Comparison of ENCODE assay signal across 8 cellular contexts in the genomic region with DNA sequence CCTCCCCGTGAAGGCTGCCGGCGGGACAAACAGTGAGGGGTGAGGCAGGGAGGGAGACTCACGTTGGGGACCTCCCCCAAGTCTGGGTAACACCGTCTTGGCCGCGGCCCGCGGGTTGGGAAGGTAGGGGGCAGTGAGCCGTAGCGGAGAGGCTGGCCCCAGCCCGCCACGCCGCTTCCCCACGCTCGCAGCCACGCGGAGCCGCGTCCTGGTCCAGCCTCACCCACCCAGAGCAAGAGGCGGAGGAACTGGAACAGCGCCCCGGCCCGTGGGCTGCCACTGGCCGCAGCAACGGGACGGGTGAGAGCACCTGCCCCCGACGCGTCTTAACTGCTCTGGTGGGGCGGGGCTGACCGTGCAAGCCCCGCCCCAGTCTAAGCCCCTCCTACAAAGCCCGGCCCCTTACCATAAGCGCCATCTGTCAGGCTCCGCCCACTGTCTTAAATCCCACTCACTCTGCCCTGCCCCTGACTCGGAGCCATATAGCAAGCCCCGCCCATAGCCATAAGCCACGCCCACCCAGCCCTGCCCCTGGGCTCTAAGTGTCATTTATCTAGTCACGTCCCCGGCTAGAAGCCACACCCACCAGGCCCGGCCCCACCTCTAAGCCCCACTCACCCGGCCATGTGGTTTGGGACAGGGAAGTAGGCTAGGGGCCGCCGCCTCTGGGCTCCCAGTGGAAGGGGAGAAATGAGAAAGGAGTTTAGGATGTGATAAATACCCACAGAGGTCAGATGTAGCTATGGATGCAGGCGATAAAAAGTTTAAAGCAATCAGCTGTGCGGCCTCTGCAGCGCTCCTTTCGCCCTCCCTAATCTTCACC. TPM values are rescaled to one million over a fixed set of nuclear protein-coding genes. Genes with fewer than 3 reads are reported as not detected.
A peak's percentile ranks its signal among the peaks of the same experiment; 100 is the strongest.
DNase-seq lines count a peak whose midpoint lies in the region; ATAC-seq, FAIRE-seq and TF ChIP-seq lines count a peak whose summit lies in the region.

No MANE protein-coding gene starts in this region.

- FAIRE-seq in RCC 7860 (lab: Jason Lieb, UNC): no peak

- TF ChIP-seq CTCF in choroid plexus epithelial cell (conservative IDR thresholded peaks at IDR 0.05; ENCODE audit: low read depth, low read length): no peak

- intact Hi-C loops in left colon (cut with DNase I, micrococcal nuclease): no loop called here

- ATAC-seq in GM18858 (IDR thresholded peaks at IDR 0.05; ENCODE audit: unreplicated experiment): peak; percentile 58
- ATAC-seq in HG03045 (IDR thresholded peaks at IDR 0.05; ENCODE audit: unreplicated experiment): peak; percentile 76
- peak; percentile 94 for ATAC-seq in left colon

- peak; percentile 85 for DNase-seq in NCI-H2196 treated with DMSO at 0.1 percent for 48 hours (lab: John Stamatoyannopoulos, UW; ENCODE audit: unreplicated experiment)
- peak; percentile 89 to 94 for DNase-seq in activated CD4-positive, alpha-beta T cell treated with anti-CD3 and anti-CD28 coated beads for 24 hours (ENCODE audit: low read depth in 2 of 2)
- DNase-seq in choroid plexus epithelial cell (ENCODE audit: low read depth): peak; percentile 74
- DNase-seq in left colon: peak; percentile 85 to 92
- DNase-seq in stimulated activated CD4-positive, alpha-beta T cell treated with anti-CD3 and anti-CD28 coated beads, Interleukin-2, amount 100 ng/mL, for 24 hours: peak; percentile 90 to 94
- no peak for DNase-seq in RCC 7860 (ENCODE audit: low spot score)

- peak overlapping the region; percentile 14 for H3K4me3 ChIP-seq in choroid plexus epithelial cell (ENCODE audit: low read depth, low read length)

RNA-seq across cellular contexts. Expression of a gene that starts 2.1 kb away (rescaled TPM):
- total RNA-seq in left colon: not detected

RNA-seq across cellular contexts. Expression of a gene that starts 45.0 kb away (rescaled TPM):
- total RNA-seq in left colon: 10 to 100 TPM; 49.2 to 61.4 TPM
